ENCODE assay signal across 2 cellular contexts in genomic region chr19:47020132-47020805, GRCh38.
TF ChIP-seq lines count a peak whose summit lies in the region.

No MANE protein-coding gene starts in this region.

TF ChIP-seq in Ishikawa, 13 proteins besides CTCF, POLR2A, EP300 and RAD21:
- TF ChIP-seq CEBPB (IDR thresholded peaks at IDR 0.05) (no peak), CREB1 (IDR thresholded peaks at IDR 0.05; ENCODE audit: low read depth) (no peak), USF1 (IDR thresholded peaks at IDR 0.05) (no peak), TCF12 (IDR thresholded peaks at IDR 0.05; ENCODE audit: low read depth) (no peak), TEAD4 (IDR thresholded peaks at IDR 0.05) (0 out of 2 replicates have a peak, but pooled peaks have one; percentile 11), YY1 (IDR thresholded peaks at IDR 0.05; ENCODE audit: low read depth) (no peak), REST (IDR thresholded peaks at IDR 0.05; ENCODE audit: low read depth) (no peak), ZBTB7A (IDR thresholded peaks at IDR 0.05; ENCODE audit: low read depth) (peak; percentile 79; the same call in 1 of the 2 replicates), NFIC (IDR thresholded peaks at IDR 0.05) (no peak)

TF ChIP-seq in H1, 55 proteins besides CTCF, POLR2A, EP300 and RAD21:
- TF ChIP-seq MAX (IDR thresholded peaks at IDR 0.05) (peak; percentile 43; the same call in 1 of the 2 replicates), TEAD4 (IDR thresholded peaks at IDR 0.05; ENCODE audit: low read depth, low read length) (peak; percentile 57; the same call in 1 of the 2 replicates), E2F6 (IDR thresholded peaks at IDR 0.05) (no peak), CHD7 (IDR thresholded peaks at IDR 0.05; ENCODE audit: insufficient replicate concordance, low read length) (no peak), RBBP5 (IDR thresholded peaks at IDR 0.05; ENCODE audit: borderline replicate concordance, low read depth, low read length) (no peak), RNF2 (IDR thresholded peaks at IDR 0.05; ENCODE audit: borderline replicate concordance, low read depth, low read length, missing control alignments, poor library complexity, severe bottlenecking) (peak; percentile 29), SP1 (IDR thresholded peaks at IDR 0.05; ENCODE audit: low read depth, low read length) (no peak), SUZ12 (IDR thresholded peaks at IDR 0.05; ENCODE audit: low read length) (peak; percentile 58; the same call in 1 of the 2 replicates), BCL11A (IDR thresholded peaks at IDR 0.05; ENCODE audit: low read depth in 2 of 2, low read length in 2 of 2) (no peak)
